Comparison of ENCODE assay signal across 8 cellular contexts in genomic region chr7:107166702-107167426, GRCh38. TPM values are rescaled to one million over a fixed set of nuclear protein-coding genes. Genes with fewer than 3 reads are reported as not detected.
DNase-seq lines count a peak whose midpoint lies in the region; ATAC-seq and TF ChIP-seq lines count a peak whose summit lies in the region.

No MANE protein-coding gene starts in this region.

- 31% methylated on average over 6 of the region's 6 CpGs for WGBS in SK-N-SH (ENCODE audit: low lambda C conversion rate)

- TF ChIP-seq EP300 in SK-N-SH (IDR thresholded peaks at IDR 0.05; ENCODE audit: borderline replicate concordance in 1 of 2, low read depth in 1 of 2, low read length in 1 of 2), result no peak

- H3K27me3 ChIP-seq in SK-N-SH (ENCODE audit: insufficient read depth) (no peaks in the 10 kb centered on the region), iPS-15b (ENCODE audit: control insufficient read depth, insufficient read depth, low read length) (no peaks in the 10 kb centered on the region), subcutaneous abdominal adipose tissue (ENCODE audit: control insufficient read depth in 5 of 5, insufficient read depth in 4 of 5, low read length in 5 of 5) (no peaks in the 10 kb centered on the region)

- TF ChIP-seq CTCF in SK-N-SH (IDR thresholded peaks at IDR 0.05), result no peak

- H3K79me2 ChIP-seq in SK-N-SH (ENCODE audit: insufficient read depth), result peaks cover 20% of the 10 kb centered on the region

- H3K4me3 ChIP-seq in SK-N-SH (ENCODE audit: low read depth in 2 of 2, low read length in 1 of 2) (peak overlapping the region; percentile 76 to 77), iPS-15b (ENCODE audit: low read depth, low read length) (peak overlapping the region; percentile 75), subcutaneous abdominal adipose tissue (ENCODE audit: low read depth in 1 of 5, low read length in 5 of 5) (peak overlapping the region; percentile 66 to 98 (median 83))

- H3K9me2 ChIP-seq in SK-N-SH, result no peaks in the 10 kb centered on the region

- H2AFZ ChIP-seq in SK-N-SH (ENCODE audit: low read depth), result peak overlapping the region; percentile 92

- H3K4me1 ChIP-seq in SK-N-SH (ENCODE audit: control insufficient read depth in 1 of 2, insufficient read depth in 2 of 2, low read depth in 1 of 2, low read length in 1 of 2), result peaks cover 7 to 13% of the 10 kb centered on the region in 2 experiments; a peak in 3 of 4 replicates
- peaks cover 4% of the 10 kb centered on the region for H3K4me1 ChIP-seq in iPS-15b (ENCODE audit: control insufficient read depth, insufficient read depth, low read length)
- peaks cover 8 to 26% (median 22%) of the 10 kb centered on the region in 5 donors for H3K4me1 ChIP-seq in subcutaneous abdominal adipose tissue (ENCODE audit: control insufficient read depth in 5 of 5, insufficient read depth in 5 of 5, low read length in 5 of 5)

- no peak for DNase-seq in SK-N-SH
- no peak for DNase-seq in activated T-helper 1 cell treated with anti-CD3 and anti-CD28 coated beads, Interleukin-12 subunit alpha, Interleukin-12 subunit beta, Interleukin-2, Interleukin-4 antibody, amounts not matched to agents 30 ng/mL and 10 ng/mL and 1 ng/mL, durations not matched to agents 14 hours and 24 hours and 36 hours (ENCODE audit: low spot score)
- DNase-seq in cerebellum (ENCODE audit: low spot score), result no peak

- peaks cover 10% of the 10 kb centered on the region for H3K27me3 Mint-ChIP-seq in activated T-helper 1 cell treated with anti-CD3 and anti-CD28 coated beads, Interleukin-12 subunit alpha, Interleukin-12 subunit beta, Interleukin-2, Interleukin-4 antibody, amounts not matched to agents 30 ng/mL and 10 ng/mL and 1 ng/mL, durations not matched to agents 14 hours and 24 hours and 36 hours (ENCODE audit: insufficient read depth)

- H3K27ac ChIP-seq in SK-N-SH (ENCODE audit: low read depth in 2 of 2, low read length in 1 of 2) (peak overlapping the region; percentile 97 to 98), subcutaneous abdominal adipose tissue (ENCODE audit: low read depth, low read length) (peak overlapping the region; percentile 99)

- peak overlapping the region; percentile 88 for H3K4me3 Mint-ChIP-seq in activated T-helper 1 cell treated with anti-CD3 and anti-CD28 coated beads, Interleukin-12 subunit alpha, Interleukin-12 subunit beta, Interleukin-2, Interleukin-4 antibody, amounts not matched to agents 30 ng/mL and 10 ng/mL and 1 ng/mL, durations not matched to agents 14 hours and 24 hours and 36 hours

- H3K9me3 ChIP-seq in SK-N-SH, result no peaks in the 10 kb centered on the region
- no peaks in the 10 kb centered on the region for H3K9me3 ChIP-seq in iPS-15b (ENCODE audit: control insufficient read depth, insufficient read depth, low read length)
- peaks cover 0 to 2% (median 0%) of the 10 kb centered on the region in 5 donors for H3K9me3 ChIP-seq in subcutaneous abdominal adipose tissue (ENCODE audit: control insufficient read depth in 5 of 5, low read length in 5 of 5)

- peaks cover 18% of the 10 kb centered on the region for H3F3A ChIP-seq in SK-N-SH (replicated peaks; ENCODE audit: insufficient read depth)

- peak overlapping the region; percentile 97 for H3K27ac Mint-ChIP-seq in activated T-helper 1 cell treated with anti-CD3 and anti-CD28 coated beads, Interleukin-12 subunit alpha, Interleukin-12 subunit beta, Interleukin-2, Interleukin-4 antibody, amounts not matched to agents 30 ng/mL and 10 ng/mL and 1 ng/mL, durations not matched to agents 14 hours and 24 hours and 36 hours

- H3K9me3 Mint-ChIP-seq in activated T-helper 1 cell treated with anti-CD3 and anti-CD28 coated beads, Interleukin-12 subunit alpha, Interleukin-12 subunit beta, Interleukin-2, Interleukin-4 antibody, amounts not matched to agents 30 ng/mL and 10 ng/mL and 1 ng/mL, durations not matched to agents 14 hours and 24 hours and 36 hours, result no peaks in the 10 kb centered on the region

- H3K36me3 ChIP-seq in SK-N-SH (replicated peaks in 1 of 2; ENCODE audit: control insufficient read depth in 1 of 2, insufficient read depth in 2 of 2, low read length in 1 of 2) (peaks cover 0 to 5% of the 10 kb centered on the region in 2 experiments), iPS-15b (ENCODE audit: control insufficient read depth, insufficient read depth, low read length) (no peaks in the 10 kb centered on the region), subcutaneous abdominal adipose tissue (ENCODE audit: control insufficient read depth in 5 of 5, insufficient read depth in 5 of 5, low read length in 5 of 5) (peaks cover 0 to 3% (median 0%) of the 10 kb centered on the region in 5 donors)

- peaks cover 19% of the 10 kb centered on the region for H3K4me1 Mint-ChIP-seq in activated T-helper 1 cell treated with anti-CD3 and anti-CD28 coated beads, Interleukin-12 subunit alpha, Interleukin-12 subunit beta, Interleukin-2, Interleukin-4 antibody, amounts not matched to agents 30 ng/mL and 10 ng/mL and 1 ng/mL, durations not matched to agents 14 hours and 24 hours and 36 hours (ENCODE audit: low read depth)

- peak overlapping the region; percentile 97 for H3K4me2 ChIP-seq in SK-N-SH

- POLR2A ChIA-PET in SK-N-SH (lab: Yijun Ruan, JAX), result interaction anchor here (0.6 to 3.2 kb wide), 2 partner anchors 518 to 576 kb away, joined by 4 to 19 read pairs; partner anchors contain the start of gene CBLL1

- TF ChIP-seq RAD21 in SK-N-SH (IDR thresholded peaks at IDR 0.05; ENCODE audit: low read length), result no peak

- peaks cover 19% of the 10 kb centered on the region for H4K20me1 ChIP-seq in SK-N-SH (ENCODE audit: insufficient read depth)

- H3K9ac ChIP-seq in SK-N-SH (peak overlapping the region; percentile 90), iPS-15b (ENCODE audit: low read depth, low read length) (peak overlapping the region; percentile 70), subcutaneous abdominal adipose tissue (ENCODE audit: low read length in 5 of 5) (peak overlapping the region; percentile 74 to 98 (median 83))

- CTCF ChIA-PET in SK-N-SH (lab: Yijun Ruan, JAX), result interaction anchor here (0.9 to 6.3 kb wide), 10 partner anchors 10 to 712 kb away, joined by 3 to 77 read pairs (median 5); no protein-coding TSS in a partner anchor

- intact Hi-C loops in activated T-helper 1 cell treated with anti-CD3 and anti-CD28 coated beads, Interleukin-12 subunit alpha, Interleukin-12 subunit beta, Interleukin-2, Interleukin-4 antibody, amounts not matched to agents 30 ng/mL and 10 ng/mL and 1 ng/mL, durations not matched to agents 14 hours and 24 hours and 36 hours (cut with micrococcal nuclease), result loop anchor here (1.0 to 5.0 kb wide), 8 partner anchors 17 to 1635 kb away; partner anchors contain the start of genes BCAP29 and RINT1

- ATAC-seq in SK-N-SH treated with all-trans-retinoic acid at 6 μM for 48 hours (no peak), HG02884 (IDR thresholded peaks at IDR 0.05; ENCODE audit: unreplicated experiment) (no peak), HG03095 (IDR thresholded peaks at IDR 0.05; ENCODE audit: unreplicated experiment) (no peak)

- H3K36me3 Mint-ChIP-seq in activated T-helper 1 cell treated with anti-CD3 and anti-CD28 coated beads, Interleukin-12 subunit alpha, Interleukin-12 subunit beta, Interleukin-2, Interleukin-4 antibody, amounts not matched to agents 30 ng/mL and 10 ng/mL and 1 ng/mL, durations not matched to agents 14 hours and 24 hours and 36 hours (ENCODE audit: low read depth), result no peaks in the 10 kb centered on the region

TF ChIP-seq in SK-N-SH, 30 proteins besides CTCF, POLR2A, EP300 and RAD21 (continues in another document):
- no peak for TF ChIP-seq TCF12 (IDR thresholded peaks at IDR 0.05)
- no peak for TF ChIP-seq EZH2phosphoT487 (IDR thresholded peaks at IDR 0.05; ENCODE audit: borderline replicate concordance, low read depth)
- no peak for TF ChIP-seq GABPA (IDR thresholded peaks at IDR 0.05; ENCODE audit: low read depth)

TF ChIP-seq in SK-N-SH treated with all-trans-retinoic acid at 6 μM for 48 hours, 23 proteins besides CTCF, POLR2A, EP300 and RAD21 (continues in another document):
- TF ChIP-seq ZFP3 (CRISPR knock-in tag; IDR thresholded peaks at IDR 0.05), result no peak
- TF ChIP-seq ZFP30 (CRISPR knock-in tag; IDR thresholded peaks at IDR 0.05), result no peak
- TF ChIP-seq CSRNP3 (CRISPR knock-in tag; IDR thresholded peaks at IDR 0.05), result no peak

RNA-seq across cellular contexts. Expression of gene HBP1, which starts 1.9 kb away (rescaled TPM):
- 27.2 and 36.8 TPM in 2 replicates for polyA plus RNA-seq in SK-N-SH (2012; rRNA removed)
- polyA plus RNA-seq in SK-N-SH (2012; cell fraction: cytosol; rRNA removed), result 36.1 and 38.5 TPM in 2 replicates
- polyA plus RNA-seq in SK-N-SH (2012; cell fraction: nucleus; rRNA removed), result 25.1 and 58.0 TPM in 2 replicates
- total RNA-seq in activated T-helper 1 cell treated with anti-CD3 and anti-CD28 coated beads, Interleukin-12 subunit alpha, Interleukin-12 subunit beta, Interleukin-2, Interleukin-4 antibody, amounts not matched to agents 30 ng/mL and 10 ng/mL and 1 ng/mL, durations not matched to agents 14 hours and 24 hours and 36 hours, result 15.2 and 16.6 TPM in 2 replicates
- 79.4 TPM for total RNA-seq in cerebellum
